ENCODE assay signal across 10 cellular contexts in genomic region chrX:13254076-13254785, GRCh38.
A peak's percentile ranks its signal among the peaks of the same experiment; 100 is the strongest.
DNase-seq lines count a peak whose midpoint lies in the region; ATAC-seq and TF ChIP-seq lines count a peak whose summit lies in the region.
"Had no signal": no experiment of that assay in that cellular context is flagged by ENCODE, and none has a peak within 500 bp of the region (broad histone marks: within the 10 kb centered on the region; RNA-seq: fewer than 3 reads in every experiment).

No MANE protein-coding gene starts in this region.

- peak; percentile 6 for DNase-seq in activated naive CD8-positive, alpha-beta T cell treated with anti-CD3 and anti-CD28 coated beads for 36 hours
- no peak for DNase-seq in activated naive CD8-positive, alpha-beta T cell treated with anti-CD3 and anti-CD28 coated beads, Interleukin-2, amount 50 U/mL, for 24 hours
- peak in 1 of 2 experiments; percentile 21 for DNase-seq in PC-9
- peak; percentile 82 for DNase-seq in hepatocyte (ENCODE audit: low spot score)
- no peak for DNase-seq in NCI-H2227 (lab: John Stamatoyannopoulos, UW; ENCODE audit: unreplicated experiment)

- no peaks in the 10 kb centered on the region for H3K9me2 ChIP-seq in PC-9 (ENCODE audit: insufficient read depth)
- H3K9me2 ChIP-seq in hepatocyte (replicated peaks; ENCODE audit: insufficient read depth), result no peaks in the 10 kb centered on the region

- CTCF ChIA-PET in PC-9 (lab: Charles Lee), result interaction anchor here (0.8 kb wide), 1 partner anchor 233 kb away, joined by 3 read pairs; no protein-coding TSS in a partner anchor

- WGBS in hepatocyte (ENCODE audit: low lambda C conversion rate, missing lambda C conversion rate), result 58% methylated on average over 5 of the region's 5 CpGs

- H3K27ac Mint-ChIP-seq in activated naive CD8-positive, alpha-beta T cell treated with anti-CD3 and anti-CD28 coated beads for 36 hours, result peak overlapping the region; percentile 29
- no peak overlapping the region for H3K27ac Mint-ChIP-seq in activated naive CD8-positive, alpha-beta T cell treated with anti-CD3 and anti-CD28 coated beads, Interleukin-2, amount 50 U/mL, for 24 hours
- H3K27ac Mint-ChIP-seq: activated naive CD8-positive, alpha-beta T cell had no signal

- no peak overlapping the region for H3K4me2 ChIP-seq in PC-9
- H3K4me2 ChIP-seq in hepatocyte, result no peak overlapping the region

- peaks cover 5% of the 10 kb centered on the region for H3K36me3 Mint-ChIP-seq in activated naive CD8-positive, alpha-beta T cell treated with anti-CD3 and anti-CD28 coated beads for 36 hours
- H3K36me3 Mint-ChIP-seq in activated naive CD8-positive, alpha-beta T cell treated with anti-CD3 and anti-CD28 coated beads, Interleukin-2, amount 50 U/mL, for 24 hours (ENCODE audit: low read depth), result peaks cover 3% of the 10 kb centered on the region
- H3K36me3 Mint-ChIP-seq: activated naive CD8-positive, alpha-beta T cell had no signal

- no peaks in the 10 kb centered on the region for H3K27me3 Mint-ChIP-seq in activated naive CD8-positive, alpha-beta T cell treated with anti-CD3 and anti-CD28 coated beads for 36 hours
- H3K27me3 Mint-ChIP-seq in activated naive CD8-positive, alpha-beta T cell treated with anti-CD3 and anti-CD28 coated beads, Interleukin-2, amount 50 U/mL, for 24 hours, result no peaks in the 10 kb centered on the region
- H3K27me3 Mint-ChIP-seq: activated naive CD8-positive, alpha-beta T cell had no signal

- H3K27me3 ChIP-seq in PC-9 (ENCODE audit: insufficient read depth, low read depth), result no peaks in the 10 kb centered on the region
- no peaks in the 10 kb centered on the region for H3K27me3 ChIP-seq in hepatocyte

- no TSS peak for BruUV-seq in PC-9 (replicated peaks; lab: Mats Ljungman, UMichigan)

- H2AFZ ChIP-seq in PC-9 (no peak overlapping the region), hepatocyte (no peak overlapping the region)

- H3K36me3 ChIP-seq in PC-9 (ENCODE audit: low read depth) (no peaks in the 10 kb centered on the region), hepatocyte (replicated peaks; ENCODE audit: insufficient read depth, low read depth) (no peaks in the 10 kb centered on the region)

- no peak overlapping the region for H3K4me3 Mint-ChIP-seq in activated naive CD8-positive, alpha-beta T cell treated with anti-CD3 and anti-CD28 coated beads for 36 hours
- H3K4me3 Mint-ChIP-seq in activated naive CD8-positive, alpha-beta T cell treated with anti-CD3 and anti-CD28 coated beads, Interleukin-2, amount 50 U/mL, for 24 hours, result no peak overlapping the region
- H3K4me3 Mint-ChIP-seq: activated naive CD8-positive, alpha-beta T cell had no signal

- POLR2A ChIA-PET in PC-9 (lab: Charles Lee; ENCODE audit: unreplicated experiment), result no interaction called here

- intact Hi-C loops in PC-9 (cut with micrococcal nuclease; ENCODE audit: unreplicated experiment), result no loop called here

- no peaks in the 10 kb centered on the region for H3F3A ChIP-seq in PC-9 (ENCODE audit: insufficient read depth, low read depth)

- H4K20me1 ChIP-seq in PC-9 (ENCODE audit: insufficient read depth) (no peaks in the 10 kb centered on the region), hepatocyte (ENCODE audit: insufficient read depth, poor library complexity, severe bottlenecking) (no peaks in the 10 kb centered on the region)

- ATAC-seq in activated naive CD8-positive, alpha-beta T cell treated with anti-CD3 and anti-CD28 coated beads, Interleukin-2, amount 50 U/mL, for 24 hours, result no peak
- peak; percentile 55 for ATAC-seq in HG02885 (IDR thresholded peaks at IDR 0.05; ENCODE audit: poor library complexity, unreplicated experiment)
- ATAC-seq in HG02642 (IDR thresholded peaks at IDR 0.05; ENCODE audit: poor library complexity, unreplicated experiment), result no peak
- no peak for ATAC-seq in HG02870 (IDR thresholded peaks at IDR 0.05; ENCODE audit: unreplicated experiment)

- H3K79me2 ChIP-seq in PC-9 (ENCODE audit: low read depth) (no peaks in the 10 kb centered on the region), hepatocyte (no peaks in the 10 kb centered on the region)

- no peaks in the 10 kb centered on the region for H3K4me1 ChIP-seq in PC-9 (replicated peaks; ENCODE audit: insufficient read depth)
- H3K4me1 ChIP-seq in hepatocyte (ENCODE audit: insufficient read depth), result peaks cover 11% of the 10 kb centered on the region

- TF ChIP-seq CTCF in PC-9 (conservative IDR thresholded peaks at IDR 0.05) (no peak), hepatocyte (IDR thresholded peaks at IDR 0.05; ENCODE audit: poor library complexity) (peak; percentile 32)

- H3K9me3 Mint-ChIP-seq in activated naive CD8-positive, alpha-beta T cell treated with anti-CD3 and anti-CD28 coated beads for 36 hours, result peaks cover 3% of the 10 kb centered on the region
- peaks cover 4% of the 10 kb centered on the region for H3K9me3 Mint-ChIP-seq in activated naive CD8-positive, alpha-beta T cell treated with anti-CD3 and anti-CD28 coated beads, Interleukin-2, amount 50 U/mL, for 24 hours

- H3K27ac ChIP-seq in PC-9 (0 out of 2 replicates have a peak overlapping the region, but pooled peaks have one; percentile 20), hepatocyte (peak overlapping the region; percentile 73)

- H3K9me3 ChIP-seq in PC-9 (ENCODE audit: insufficient read depth, low read depth), result no peaks in the 10 kb centered on the region
- no peaks in the 10 kb centered on the region for H3K9me3 ChIP-seq in hepatocyte (ENCODE audit: low read depth)

- no peak overlapping the region for H3K4me3 ChIP-seq in PC-9
- H3K4me3 ChIP-seq in hepatocyte, result no peak overlapping the region
- H3K4me3 ChIP-seq: skin epidermis had no signal

- H3K4me1 Mint-ChIP-seq in activated naive CD8-positive, alpha-beta T cell treated with anti-CD3 and anti-CD28 coated beads for 36 hours, result peaks cover 29% of the 10 kb centered on the region
- peaks cover 61% of the 10 kb centered on the region for H3K4me1 Mint-ChIP-seq in activated naive CD8-positive, alpha-beta T cell treated with anti-CD3 and anti-CD28 coated beads, Interleukin-2, amount 50 U/mL, for 24 hours

Comparison
In these comparisons a context has a peak if more than half of its experiments do, and no peak if none do; other contexts are left out.
1. DNase-seq: peak in activated naive CD8-positive, alpha-beta T cell treated with anti-CD3 and anti-CD28 coated beads for 36 hours (single experiment) and hepatocyte (single experiment); none in activated naive CD8-positive, alpha-beta T cell treated with anti-CD3 and anti-CD28 coated beads, Interleukin-2, amount 50 U/mL, for 24 hours (single experiment) and NCI-H2227 (single experiment).